ENCODE assay signal across 9 cellular contexts in the genomic region with DNA sequence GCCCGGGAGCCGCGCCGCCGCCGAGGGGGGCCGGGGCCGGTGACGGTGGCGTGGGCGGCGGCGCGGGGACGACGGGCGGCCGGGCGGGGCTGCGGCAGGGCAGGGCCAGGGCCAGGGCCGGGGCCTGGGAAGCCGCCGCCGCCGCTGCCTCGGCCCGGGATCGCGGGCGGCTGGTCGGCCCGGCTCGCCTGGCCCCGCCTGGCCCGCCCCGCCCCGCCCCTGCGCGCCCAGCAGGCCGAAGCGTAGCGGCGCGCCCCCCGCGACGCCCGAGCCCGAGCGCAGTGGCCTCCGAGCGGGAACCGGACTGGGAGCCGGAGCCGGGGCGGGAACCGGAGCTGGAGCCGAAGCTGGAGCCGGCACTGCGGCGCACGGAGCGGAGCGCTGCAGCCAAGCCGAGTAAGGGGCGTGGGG. TPM values are rescaled to one million over a fixed set of nuclear protein-coding genes. Genes with fewer than 3 reads are reported as not detected.
DNase-seq lines count a peak whose midpoint lies in the region; ATAC-seq and TF ChIP-seq lines count a peak whose summit lies in the region.
"Had no signal": no experiment of that assay in that cellular context is flagged by ENCODE, and none has a peak within 500 bp of the region (broad histone marks: within the 10 kb centered on the region; RNA-seq: fewer than 3 reads in every experiment).

A gene with protein sequence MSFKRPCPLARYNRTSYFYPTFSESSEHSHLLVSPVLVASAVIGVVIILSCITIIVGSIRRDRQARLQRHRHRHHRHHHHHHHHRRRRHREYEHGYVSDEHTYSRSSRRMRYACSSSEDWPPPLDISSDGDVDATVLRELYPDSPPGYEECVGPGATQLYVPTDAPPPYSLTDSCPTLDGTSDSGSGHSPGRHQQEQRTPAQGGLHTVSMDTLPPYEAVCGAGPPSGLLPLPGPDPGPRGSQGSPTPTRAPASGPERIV (plus strand): TSS at position 260 of the 411 bp plus-strand sequence. CDS start 10,382 bp downstream, outside the sequence.

- H3K4me1 ChIP-seq in heart right ventricle (peaks cover 2 to 24% (median 18%) of the 10 kb centered on the region in 9 donors), sigmoid colon (peaks cover 0 to 21% (median 17%) of the 10 kb centered on the region in 4 donors)

- intact Hi-C loops in heart right ventricle (cut with DNase I) (loop anchor here in 1 of 10 donors (5.0 kb wide), 1 partner anchor 50 kb away; no protein-coding TSS in a partner anchor), sigmoid colon (cut with DNase I) (no loop called here)

- TF ChIP-seq EP300 in sigmoid colon (IDR thresholded peaks at IDR 0.05) = no peak

- DNase-seq in DMS 273 (lab: John Stamatoyannopoulos, UW; ENCODE audit: unreplicated experiment) (peak; percentile 72), DMS 273 treated with DMSO at 0.1 percent for 48 hours (lab: John Stamatoyannopoulos, UW) (no peak), WTC11 (ENCODE audit: low spot score) (peak; percentile 49), heart right ventricle (peak in 1 of 2 donors; percentile 40), sigmoid colon (peak; percentile 52), retina (no peak), cerebellar cortex (ENCODE audit: low spot score) (no peak)

- H3K4me3 ChIP-seq in heart right ventricle (peak within 1 kb of the TSS; percentile 16 to 70 (median 54)), sigmoid colon (peak within 1 kb of the TSS in 3 of 4 donors; percentile 38 to 57 (median 52))

- peaks cover 92% of the 10 kb centered on the region for H3K27me3 Mint-ChIP-seq in WTC11 (ENCODE audit: low read depth)

- H3K27ac ChIP-seq in heart right ventricle (peak within 1 kb of the TSS in 1 of 10 donors; percentile 9), sigmoid colon (no peak within 1 kb of the TSS)
- H3K27ac ChIP-seq: 22Rv1 had no signal

- H3K9me3 ChIP-seq in heart right ventricle (no peaks in the 10 kb centered on the region), sigmoid colon (no peaks in the 10 kb centered on the region)

- TF ChIP-seq CTCF in WTC11 (IDR thresholded peaks at IDR 0.05) = no peak
- peak in 1 of 9 donors; percentile 6 for TF ChIP-seq CTCF in heart right ventricle (IDR thresholded peaks at IDR 0.05)
- TF ChIP-seq CTCF in sigmoid colon (IDR thresholded peaks at IDR 0.05) = no peak

- WGBS in heart right ventricle, 2 donors = 0 to 2% methylated on average over 26 to 66 of the region's 66 CpGs
- 1% methylated on average over 66 of the region's 66 CpGs for WGBS in sigmoid colon, 2 donors

- TF ChIP-seq POLR2A in sigmoid colon (IDR thresholded peaks at IDR 0.05) = no peak

- H3K9me3 Mint-ChIP-seq in WTC11 = no peaks in the 10 kb centered on the region

- peak; percentile 27 for ATAC-seq in WTC11
- ATAC-seq in heart right ventricle = peak in 7 of 8 donors; percentile 18 to 77 (median 59)
- no peak for ATAC-seq in GM18517 (IDR thresholded peaks at IDR 0.05; ENCODE audit: unreplicated experiment)

- H3K27me3 ChIP-seq in heart right ventricle = peaks cover 0 to 55% (median 20%) of the 10 kb centered on the region in 7 donors
- H3K27me3 ChIP-seq in sigmoid colon = peaks cover 26 to 68% (median 47%) of the 10 kb centered on the region in 3 donors

- POLR2A ChIA-PET in WTC11 (lab: Charles Lee) = interaction anchor here (0.8 kb wide), 1 partner anchor 50 kb away, joined by 3 read pairs; no protein-coding TSS in a partner anchor

- no peaks in the 10 kb centered on the region for H3K36me3 Mint-ChIP-seq in WTC11

- peaks cover 16% of the 10 kb centered on the region for H3K4me1 Mint-ChIP-seq in WTC11

- CTCF ChIA-PET in WTC11 (lab: Charles Lee) = interaction anchor here (0.9 to 3.7 kb wide), 5 partner anchors 20 to 182 kb away, joined by 3 to 12 read pairs (median 4); no protein-coding TSS in a partner anchor

- H3K36me3 ChIP-seq in heart right ventricle = no peaks in the 10 kb centered on the region
- H3K36me3 ChIP-seq in sigmoid colon = no peaks in the 10 kb centered on the region

- H3K4me3 Mint-ChIP-seq in WTC11 = peak within 1 kb of the TSS; percentile 59

- H3K27ac Mint-ChIP-seq in WTC11 = no peak within 1 kb of the TSS

TF ChIP-seq in WTC11, 78 proteins besides CTCF, POLR2A, EP300 and RAD21 (continues in another document):
- TF ChIP-seq ZNF423 (CRISPR knock-in tag; IDR thresholded peaks at IDR 0.05) (no peak), JAZF1 (CRISPR knock-in tag; IDR thresholded peaks at IDR 0.05) (no peak), ZNF121 (CRISPR knock-in tag; IDR thresholded peaks at IDR 0.05) (no peak), ETV6 (CRISPR knock-in tag; IDR thresholded peaks at IDR 0.05) (no peak)
- TF ChIP-seq, protein P1, sequence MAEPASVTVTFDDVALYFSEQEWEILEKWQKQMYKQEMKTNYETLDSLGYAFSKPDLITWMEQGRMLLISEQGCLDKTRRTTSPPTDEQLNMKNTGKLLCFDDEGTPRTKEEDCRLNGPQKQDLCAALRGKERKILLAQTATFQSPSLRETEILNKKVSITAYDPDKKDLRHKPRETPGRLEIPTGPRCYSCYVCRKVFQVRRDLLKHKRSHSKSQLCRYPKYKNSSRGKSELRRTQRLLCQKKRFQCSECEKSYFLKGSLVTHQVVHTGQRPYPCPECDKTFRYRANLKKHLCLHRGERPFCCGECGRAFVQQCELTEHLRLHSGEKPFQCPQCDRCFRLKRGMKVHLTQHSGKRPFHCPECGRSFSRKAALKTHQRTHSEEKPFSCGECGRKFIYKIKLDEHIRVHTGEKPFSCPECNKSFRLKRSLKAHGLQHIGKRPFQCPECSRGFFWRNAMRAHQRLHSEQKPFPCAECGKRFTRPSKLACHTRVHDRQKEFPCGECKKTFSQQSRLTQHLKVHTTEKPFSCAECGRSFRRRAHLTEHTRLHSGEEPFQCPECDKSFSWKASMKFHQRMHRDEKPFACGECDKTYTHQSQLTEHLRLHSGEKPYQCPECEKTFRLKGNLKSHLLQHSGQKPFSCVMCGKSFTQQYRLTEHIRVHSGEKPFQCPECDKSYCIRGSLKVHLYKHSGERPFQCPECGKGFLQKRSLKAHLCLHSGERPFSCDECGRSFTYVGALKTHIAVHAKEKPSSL (CRISPR knock-in tag; conservative IDR thresholded peaks at IDR 0.05) = no peak
- TF ChIP-seq, protein P2, sequence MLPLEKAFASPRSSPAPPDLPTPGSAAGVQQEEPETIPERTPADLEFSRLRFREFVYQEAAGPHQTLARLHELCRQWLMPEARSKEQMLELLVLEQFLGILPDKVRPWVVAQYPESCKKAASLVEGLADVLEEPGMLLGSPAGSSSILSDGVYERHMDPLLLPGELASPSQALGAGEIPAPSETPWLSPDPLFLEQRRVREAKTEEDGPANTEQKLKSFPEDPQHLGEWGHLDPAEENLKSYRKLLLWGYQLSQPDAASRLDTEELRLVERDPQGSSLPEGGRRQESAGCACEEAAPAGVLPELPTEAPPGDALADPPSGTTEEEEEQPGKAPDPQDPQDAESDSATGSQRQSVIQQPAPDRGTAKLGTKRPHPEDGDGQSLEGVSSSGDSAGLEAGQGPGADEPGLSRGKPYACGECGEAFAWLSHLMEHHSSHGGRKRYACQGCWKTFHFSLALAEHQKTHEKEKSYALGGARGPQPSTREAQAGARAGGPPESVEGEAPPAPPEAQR (CRISPR knock-in tag; IDR thresholded peaks at IDR 0.05) = no peak
- TF ChIP-seq, protein P3, sequence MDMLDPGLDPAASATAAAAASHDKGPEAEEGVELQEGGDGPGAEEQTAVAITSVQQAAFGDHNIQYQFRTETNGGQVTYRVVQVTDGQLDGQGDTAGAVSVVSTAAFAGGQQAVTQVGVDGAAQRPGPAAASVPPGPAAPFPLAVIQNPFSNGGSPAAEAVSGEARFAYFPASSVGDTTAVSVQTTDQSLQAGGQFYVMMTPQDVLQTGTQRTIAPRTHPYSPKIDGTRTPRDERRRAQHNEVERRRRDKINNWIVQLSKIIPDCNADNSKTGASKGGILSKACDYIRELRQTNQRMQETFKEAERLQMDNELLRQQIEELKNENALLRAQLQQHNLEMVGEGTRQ (CRISPR knock-in tag; IDR thresholded peaks at IDR 0.05) = no peak
- TF ChIP-seq, protein P4, sequence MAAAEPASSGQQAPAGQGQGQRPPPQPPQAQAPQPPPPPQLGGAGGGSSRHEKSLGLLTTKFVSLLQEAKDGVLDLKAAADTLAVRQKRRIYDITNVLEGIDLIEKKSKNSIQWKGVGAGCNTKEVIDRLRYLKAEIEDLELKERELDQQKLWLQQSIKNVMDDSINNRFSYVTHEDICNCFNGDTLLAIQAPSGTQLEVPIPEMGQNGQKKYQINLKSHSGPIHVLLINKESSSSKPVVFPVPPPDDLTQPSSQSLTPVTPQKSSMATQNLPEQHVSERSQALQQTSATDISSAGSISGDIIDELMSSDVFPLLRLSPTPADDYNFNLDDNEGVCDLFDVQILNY (CRISPR knock-in tag; IDR thresholded peaks at IDR 0.05) = no peak
- TF ChIP-seq, protein P5, sequence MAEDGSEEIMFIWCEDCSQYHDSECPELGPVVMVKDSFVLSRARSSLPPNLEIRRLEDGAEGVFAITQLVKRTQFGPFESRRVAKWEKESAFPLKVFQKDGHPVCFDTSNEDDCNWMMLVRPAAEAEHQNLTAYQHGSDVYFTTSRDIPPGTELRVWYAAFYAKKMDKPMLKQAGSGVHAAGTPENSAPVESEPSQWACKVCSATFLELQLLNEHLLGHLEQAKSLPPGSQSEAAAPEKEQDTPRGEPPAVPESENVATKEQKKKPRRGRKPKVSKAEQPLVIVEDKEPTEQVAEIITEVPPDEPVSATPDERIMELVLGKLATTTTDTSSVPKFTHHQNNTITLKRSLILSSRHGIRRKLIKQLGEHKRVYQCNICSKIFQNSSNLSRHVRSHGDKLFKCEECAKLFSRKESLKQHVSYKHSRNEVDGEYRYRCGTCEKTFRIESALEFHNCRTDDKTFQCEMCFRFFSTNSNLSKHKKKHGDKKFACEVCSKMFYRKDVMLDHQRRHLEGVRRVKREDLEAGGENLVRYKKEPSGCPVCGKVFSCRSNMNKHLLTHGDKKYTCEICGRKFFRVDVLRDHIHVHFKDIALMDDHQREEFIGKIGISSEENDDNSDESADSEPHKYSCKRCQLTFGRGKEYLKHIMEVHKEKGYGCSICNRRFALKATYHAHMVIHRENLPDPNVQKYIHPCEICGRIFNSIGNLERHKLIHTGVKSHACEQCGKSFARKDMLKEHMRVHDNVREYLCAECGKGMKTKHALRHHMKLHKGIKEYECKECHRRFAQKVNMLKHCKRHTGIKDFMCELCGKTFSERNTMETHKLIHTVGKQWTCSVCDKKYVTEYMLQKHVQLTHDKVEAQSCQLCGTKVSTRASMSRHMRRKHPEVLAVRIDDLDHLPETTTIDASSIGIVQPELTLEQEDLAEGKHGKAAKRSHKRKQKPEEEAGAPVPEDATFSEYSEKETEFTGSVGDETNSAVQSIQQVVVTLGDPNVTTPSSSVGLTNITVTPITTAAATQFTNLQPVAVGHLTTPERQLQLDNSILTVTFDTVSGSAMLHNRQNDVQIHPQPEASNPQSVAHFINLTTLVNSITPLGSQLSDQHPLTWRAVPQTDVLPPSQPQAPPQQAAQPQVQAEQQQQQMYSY (CRISPR knock-in tag; IDR thresholded peaks at IDR 0.05) = no peak

RNA-seq across cellular contexts. Expression of the gene that starts here (rescaled TPM):
- total RNA-seq in WTC11 (2021) (0.07 TPM in 1 of 3 replicates, not detected in the others), heart right ventricle (1 to 10 TPM in 8 of 10 donors, under 1 TPM in 2; 0.26 to 9.6 (median 2.0) TPM), sigmoid colon (under 1 TPM in 1 of 4 donors, not detected in 3; 0.41 TPM)
- polyA plus RNA-seq in heart right ventricle (1 to 10 TPM; 1.2 to 5.6 TPM), sigmoid colon (under 1 TPM in 1 of 3 donors, not detected in 2; 0.35 TPM)

Comparison
In these comparisons a context has a peak if more than half of its experiments do, and no peak if none do; other contexts are left out.
1. Peak in DNase-seq and ATAC-seq in WTC11; RNA of the gene not detected or under 1 TPM.
2. Peak in DNase-seq and H3K4me3 ChIP-seq in sigmoid colon; RNA of the gene not detected or under 1 TPM.